19 cellular contexts compared by ENCODE assay signal in genomic region chr2:98300475-98300874, GRCh38. TPM values are rescaled to one million over a fixed set of nuclear protein-coding genes. Genes with fewer than 3 reads are reported as not detected.
A peak's percentile ranks its signal among the peaks of the same experiment; 100 is the strongest.
DNase-seq lines count a peak whose midpoint lies in the region; ATAC-seq, FAIRE-seq and TF ChIP-seq lines count a peak whose summit lies in the region.
"Had no signal": no experiment of that assay in that cellular context is flagged by ENCODE, and none has a peak within 500 bp of the region (broad histone marks: within the 10 kb centered on the region; RNA-seq: fewer than 3 reads in every experiment).

No MANE protein-coding gene starts in this region.

- no peaks in the 10 kb centered on the region for H3K9me3 Mint-ChIP-seq in H9
- no peaks in the 10 kb centered on the region for H3K9me3 Mint-ChIP-seq in nephron progenitor cell
- H3K9me3 Mint-ChIP-seq in activated CD8-positive, alpha-beta T cell treated with anti-CD3 and anti-CD28 coated beads for 36 hours: no peaks in the 10 kb centered on the region
- H3K9me3 Mint-ChIP-seq: CD4-positive, alpha-beta T cell had no signal

- H3T11ph ChIP-seq in H9 (ENCODE audit: low read length): no peak overlapping the region

- in situ Hi-C loops in K562 (cut with MboI): no loop called here

- no peaks in the 10 kb centered on the region for H3K9me3 ChIP-seq in H9 (ENCODE audit: control insufficient read depth, low read depth, low read length)
- no peaks in the 10 kb centered on the region for H3K9me3 ChIP-seq in K562 (replicated peaks; ENCODE audit: control insufficient read depth, insufficient read depth, low read depth, low read length)
- H3K9me3 ChIP-seq in aorta (ENCODE audit: control insufficient read depth, low read length): no peaks in the 10 kb centered on the region
- H3K9me3 ChIP-seq: BLaER1 treated with 17β-estradiol and CSF1 and Interleukin-3, amounts not matched to agents 10 nM and 100 nM had no signal

- peak overlapping the region; percentile 31; the same call in 1 of the 2 replicates for H3K14ac ChIP-seq in H9 (ENCODE audit: insufficient read depth, low read length)

- H3K4me2 ChIP-seq in H9 (ENCODE audit: insufficient read depth, insufficient read length, low read length): no peak overlapping the region
- no peak overlapping the region for H3K4me2 ChIP-seq in K562 (ENCODE audit: insufficient read depth, low read length)
- H3K4me2 ChIP-seq: BLaER1 treated with 17β-estradiol and CSF1 and Interleukin-3, amounts not matched to agents 10 nM and 100 nM had no signal

- no peak for FAIRE-seq in K562 (lab: Jason Lieb, UNC)
- FAIRE-seq: GM18507 had no signal

- H4K91ac ChIP-seq in H9 (ENCODE audit: insufficient read length, low read depth, low read length): no peak overlapping the region

- H2BK5ac ChIP-seq in H9 (ENCODE audit: insufficient read length, low read length): no peak overlapping the region

- H3K4ac ChIP-seq in H9 (ENCODE audit: low read depth, low read length): no peak overlapping the region

- ATAC-seq in K562 (peak; percentile 43; the same call in 1 of the 3 replicates), aorta (ENCODE audit: low FRiP score) (peak; percentile 16), HG02798 (IDR thresholded peaks at IDR 0.05; ENCODE audit: poor library complexity, unreplicated experiment) (no peak)
- ATAC-seq in activated CD8-positive, alpha-beta T cell treated with anti-CD3 and anti-CD28 coated beads for 36 hours: no peak

- H3K27me3 ChIP-seq in H9 (ENCODE audit: insufficient read depth, low read length): no peaks in the 10 kb centered on the region
- H3K27me3 ChIP-seq in K562 (ENCODE audit: control insufficient read depth in 2 of 2, insufficient read depth in 2 of 2, low read length in 2 of 2): peaks cover 9 to 33% of the 10 kb centered on the region in 2 experiments; a peak in 4 of 5 replicates
- H3K27me3 ChIP-seq in aorta (ENCODE audit: control insufficient read depth in 1 of 2, insufficient read depth in 2 of 2, low read length in 1 of 2): no peaks in the 10 kb centered on the region
- H3K27me3 ChIP-seq: BLaER1 treated with 17β-estradiol and CSF1 and Interleukin-3, amounts not matched to agents 10 nM and 100 nM had no signal

- H3K36me3 ChIP-seq in K562 (ENCODE audit: control insufficient read depth, insufficient read depth, low read length) (no peaks in the 10 kb centered on the region), aorta (ENCODE audit: control insufficient read depth in 1 of 2, insufficient read depth in 2 of 2, low read length in 1 of 2) (no peaks in the 10 kb centered on the region)
- H3K36me3 ChIP-seq: BLaER1 treated with 17β-estradiol and CSF1 and Interleukin-3, amounts not matched to agents 10 nM and 100 nM had no signal

- no peak overlapping the region for H3K56ac ChIP-seq in H9 (ENCODE audit: insufficient read length, low read depth, low read length)

- H3K27ac ChIP-seq in H9 (ENCODE audit: insufficient read length, low read depth, low read length): no peak overlapping the region
- no peak overlapping the region for H3K27ac ChIP-seq in K562 (ENCODE audit: extremely low read depth, low read depth, low read length)
- H3K27ac ChIP-seq in aorta (ENCODE audit: low read depth in 1 of 2, low read length in 2 of 2): no peak overlapping the region
- H3K27ac ChIP-seq: BLaER1 treated with 17β-estradiol and CSF1 and Interleukin-3, amounts not matched to agents 10 nM and 100 nM; GM23248 had no signal

- H4K5ac ChIP-seq in H9 (ENCODE audit: insufficient read length, low read depth, low read length): no peak overlapping the region

- H3K4me1 Mint-ChIP-seq in H9 (peaks cover 15 to 19% of the 10 kb centered on the region in 2 experiments), nephron progenitor cell (peaks cover 32% of the 10 kb centered on the region)
- no peaks in the 10 kb centered on the region for H3K4me1 Mint-ChIP-seq in activated CD8-positive, alpha-beta T cell treated with anti-CD3 and anti-CD28 coated beads for 36 hours (ENCODE audit: low read depth)

- H4K20me1 ChIP-seq in H9 (ENCODE audit: control insufficient read depth, insufficient read depth, insufficient read length): no peaks in the 10 kb centered on the region
- H4K20me1 ChIP-seq in K562 (replicated peaks; ENCODE audit: control insufficient read depth, insufficient read depth, low read length): no peaks in the 10 kb centered on the region
- H4K20me1 ChIP-seq: BLaER1 treated with 17β-estradiol and CSF1 and Interleukin-3, amounts not matched to agents 10 nM and 100 nM had no signal

- intact Hi-C loops in K562 (cut with micrococcal nuclease) (no loop called here), aorta (cut with DNase I) (no loop called here)
- intact Hi-C loops in activated CD8-positive, alpha-beta T cell treated with anti-CD3 and anti-CD28 coated beads for 36 hours (cut with micrococcal nuclease): no loop called here

- no peak overlapping the region for H2BK20ac ChIP-seq in H9 (ENCODE audit: low read depth, low read length, poor library complexity, severe bottlenecking)

- H3K18ac ChIP-seq in H9 (ENCODE audit: insufficient read length, low read depth, low read length): no peak overlapping the region

- no peak for TF ChIP-seq RAD21 in K562 (CRISPR knock-in tag; conservative IDR thresholded peaks at IDR 0.05 in 1 of 2, IDR thresholded peaks at IDR 0.05 in 1 of 2)

- H3K27me3 Mint-ChIP-seq in H9 (ENCODE audit: low read depth) (peaks cover 14% of the 10 kb centered on the region), nephron progenitor cell (ENCODE audit: low read depth, poor library complexity) (peaks cover 21% of the 10 kb centered on the region)
- H3K27me3 Mint-ChIP-seq in activated CD8-positive, alpha-beta T cell treated with anti-CD3 and anti-CD28 coated beads for 36 hours: peaks cover 14% of the 10 kb centered on the region

- no peaks in the 10 kb centered on the region for H3K9me1 ChIP-seq in K562 (ENCODE audit: control insufficient read depth, insufficient read depth, low read length)

- H2AFZ ChIP-seq in H9 (ENCODE audit: low read length): no peak overlapping the region
- H2AFZ ChIP-seq in K562 (ENCODE audit: low read depth, low read length): no peak overlapping the region
- H2AFZ ChIP-seq: GM23248 had no signal

- H3K9ac ChIP-seq in H9 (ENCODE audit: extremely low read depth, insufficient read length, low read length): no peak overlapping the region
- no peak overlapping the region for H3K9ac ChIP-seq in K562 (ENCODE audit: insufficient read depth in 1 of 2, low read depth in 2 of 2, low read length in 2 of 2)
- H3K9ac ChIP-seq: BLaER1 treated with 17β-estradiol and CSF1 and Interleukin-3, amounts not matched to agents 10 nM and 100 nM; GM23248 had no signal

- CTCF ChIA-PET in K562 (lab: Yijun Ruan, JAX; ENCODE audit: low intra/inter-chr PET ratio): no interaction called here
- CTCF ChIA-PET in activated CD8-positive, alpha-beta T cell treated with anti-CD3 and anti-CD28 coated beads for 36 hours (lab: Charles Lee): no interaction called here

- H3K36me3 Mint-ChIP-seq in H9 (ENCODE audit: insufficient read depth in 1 of 3, low read depth in 3 of 3) (peaks cover 0 to 3% (median 0%) of the 10 kb centered on the region in 3 experiments; a peak in 2 of 7 replicates), nephron progenitor cell (ENCODE audit: low read depth) (no peaks in the 10 kb centered on the region)
- no peaks in the 10 kb centered on the region for H3K36me3 Mint-ChIP-seq in activated CD8-positive, alpha-beta T cell treated with anti-CD3 and anti-CD28 coated beads for 36 hours (ENCODE audit: low read depth)

- no peak overlapping the region for H2BK12ac ChIP-seq in H9 (ENCODE audit: insufficient read length, low read depth, low read length)

- no peak overlapping the region for H2AK5ac ChIP-seq in H9 (ENCODE audit: insufficient read length, low read length)

- POLR2A ChIA-PET in K562 (lab: Yijun Ruan, JAX): interaction anchor here (0.6 kb wide), 1 partner anchor 113 kb away, joined by 3 read pairs; no protein-coding TSS in a partner anchor
- POLR2A ChIA-PET in activated CD8-positive, alpha-beta T cell treated with anti-CD3 and anti-CD28 coated beads for 36 hours (lab: Charles Lee): no interaction called here

- H3K79me2 ChIP-seq in H9 (ENCODE audit: insufficient read depth, low read length) (no peaks in the 10 kb centered on the region), K562 (ENCODE audit: control insufficient read depth, insufficient read depth, low read length) (no peaks in the 10 kb centered on the region)

- no peak for TF ChIP-seq POLR2A in K562 (conservative IDR thresholded peaks at IDR 0.05)

- no peaks in the 10 kb centered on the region for H3K4me1 ChIP-seq in H9 (ENCODE audit: insufficient read depth, low read length)
- H3K4me1 ChIP-seq in K562 (replicated peaks in 1 of 2; ENCODE audit: control insufficient read depth in 2 of 2, insufficient read depth in 2 of 2, low read length in 2 of 2): no peaks in the 10 kb centered on the region
- H3K4me1 ChIP-seq in aorta (ENCODE audit: control insufficient read depth in 1 of 2, insufficient read depth in 2 of 2, low read length in 2 of 2): no peaks in the 10 kb centered on the region

- H4K8ac ChIP-seq in H9 (replicated peaks; ENCODE audit: insufficient read length, low read depth, low read length): no peak overlapping the region

- H3K27ac Mint-ChIP-seq in H9 (no peak overlapping the region), nephron progenitor cell (peak overlapping the region; percentile 83)
- no peak overlapping the region for H3K27ac Mint-ChIP-seq in activated CD8-positive, alpha-beta T cell treated with anti-CD3 and anti-CD28 coated beads for 36 hours
- H3K27ac Mint-ChIP-seq: CD4-positive, alpha-beta T cell had no signal

- TF ChIP-seq CTCF in H9 (conservative IDR thresholded peaks at IDR 0.05): no peak
- TF ChIP-seq CTCF in K562 (IDR thresholded peaks at IDR 0.05 in 2 of 3, conservative IDR thresholded peaks at IDR 0.05 in 1 of 3; ENCODE audit: insufficient read depth in 2 of 3, low read depth in 1 of 3, low read length in 3 of 3): peak in 1 of 3 experiments; percentile 29; a peak in 1 of 6 replicates
- no peak for TF ChIP-seq CTCF in nephron progenitor cell (IDR thresholded peaks at IDR 0.05)
- no peak for TF ChIP-seq CTCF in activated CD8-positive, alpha-beta T cell treated with anti-CD3 and anti-CD28 coated beads for 36 hours (IDR thresholded peaks at IDR 0.05)

- no peak overlapping the region for H2BK15ac ChIP-seq in H9 (ENCODE audit: low read depth, low read length)

- DNase-seq in H9 (no peak), K562 (ENCODE audit: extremely low read depth in 1 of 4, low spot score in 3 of 4) (no peak), nephron progenitor cell (no peak), aorta (no peak), NCI-H2227 treated with DMSO at 0.1 percent for 48 hours (lab: John Stamatoyannopoulos, UW) (no peak)
- DNase-seq in activated CD8-positive, alpha-beta T cell treated with anti-CD3 and anti-CD28 coated beads for 36 hours: no peak
- DNase-seq: ACHN; Calu3; CD4-positive, alpha-beta T cell; DMS 273 treated with DMSO at 0.1 percent for 48 hours; GM23248; HCEC 1CT; IMR-90; KG1 had no signal

- BruUV-seq in K562 (replicated peaks; lab: Mats Ljungman, UMichigan): no TSS peak

- H3K23me2 ChIP-seq in H9 (ENCODE audit: insufficient read length, low read depth, low read length, poor library complexity, severe bottlenecking): no peaks in the 10 kb centered on the region

- no peak overlapping the region for H3K4me3 ChIP-seq in K562
- H3K4me3 ChIP-seq in aorta (ENCODE audit: low read length in 2 of 2): no peak overlapping the region
- H3K4me3 ChIP-seq: BLaER1 treated with 17β-estradiol and CSF1 and Interleukin-3, amounts not matched to agents 10 nM and 100 nM; GM23248 had no signal

- no peak overlapping the region for H2BK120ac ChIP-seq in H9 (ENCODE audit: low read depth, low read length, poor library complexity, severe bottlenecking)

- no peak overlapping the region for H3K23ac ChIP-seq in H9 (ENCODE audit: insufficient read length, low read depth, low read length)

- H3K4me3 Mint-ChIP-seq in H9 (no peak overlapping the region), nephron progenitor cell (no peak overlapping the region)
- no peak overlapping the region for H3K4me3 Mint-ChIP-seq in activated CD8-positive, alpha-beta T cell treated with anti-CD3 and anti-CD28 coated beads for 36 hours
- H3K4me3 Mint-ChIP-seq: CD4-positive, alpha-beta T cell had no signal

- no peak for TF ChIP-seq EP300 in K562 (IDR thresholded peaks at IDR 0.05; ENCODE audit: low read length)

- H3K79me1 ChIP-seq in H9 (ENCODE audit: insufficient read depth, low read depth, low read length, poor library complexity, severe bottlenecking): no peaks in the 10 kb centered on the region

- WGBS in H9 (ENCODE audit: extremely low coverage, insufficient read length, low lambda C conversion rate): no CpG with 5 or more reads among the region's 9 CpGs
- WGBS in K562 (ENCODE audit: insufficient coverage, low coverage, missing lambda C conversion rate): 0% methylated on average over 8 of the region's 9 CpGs
- 89 to 90% methylated on average over 9 of the region's 9 CpGs for whole genome bisulfite sequencing in aorta, 2 donors

RNA-seq across cellular contexts. Expression of gene CNGA3, which starts 45.8 kb away (rescaled TPM):
- not detected in 2 replicates for total RNA-seq in H9 (2021)
- not detected in 2 replicates for total RNA-seq in K562 (2011; cell fraction: chromatin; rRNA removed; ENCODE audit: low replicate concordance)
- not detected in 2 replicates for total RNA-seq in K562 (2011; cell fraction: nucleolus; rRNA removed)
- total RNA-seq in K562 (2011; cell fraction: nucleoplasm; rRNA removed): not detected in 2 replicates
- not detected in 2 replicates for total RNA-seq in K562 (2014; rRNA removed)
- total RNA-seq in K562 (2014; rRNA removed; fragmentation: Illumina TruSeq; extraction: Trizol): not detected in 2 replicates
- not detected in 2 replicates for total RNA-seq in K562 (2015; rRNA removed; fragmentation: Illumina TruSeq; extraction: Trizol)
- not detected in 2 replicates for total RNA-seq in K562 (2021)
- polyA plus RNA-seq in K562 (2011; rRNA removed): not detected in 2 replicates
- not detected in 2 replicates for polyA plus RNA-seq in K562 (2011; cell fraction: cytosol; rRNA removed)
- polyA plus RNA-seq in K562 (2011; cell fraction: nucleus; rRNA removed): not detected in 2 replicates
- 0.03 TPM in 1 of 2 replicates, not detected in the other for polyA plus RNA-seq in K562 (2012)
- polyA plus RNA-seq in K562 (2014; fragmentation: Illumina TruSeq; extraction: Trizol): not detected in 2 replicates
- not detected for polyA plus RNA-seq in K562 (2014; fragmentation: Nextera tagmentation; extraction: Ambion mirVana)
- polyA plus RNA-seq in K562 (2014; rRNA removed): not detected in 2 replicates
- polyA minus RNA-seq in K562 (2011; rRNA and poly(A)+ RNA removed): not detected in 2 replicates
- polyA minus RNA-seq in K562 (2011; cell fraction: cytosol; rRNA and poly(A)+ RNA removed): not detected in 2 replicates
- polyA minus RNA-seq in K562 (2011; cell fraction: nucleus; rRNA and poly(A)+ RNA removed): not detected in 2 replicates
- total RNA-seq in aorta: not detected
- not detected for polyA plus RNA-seq in aorta
- total RNA-seq in activated CD8-positive, alpha-beta T cell treated with anti-CD3 and anti-CD28 coated beads for 36 hours: not detected
- total RNA-seq: A172; Calu3; CD4-positive, alpha-beta T cell; Daoy had no signal
- polyA plus RNA-seq: IMR-90 had no signal

Comparison
In these comparisons a context has a peak if more than half of its experiments do, and no peak if none do; other contexts are left out.
1. ATAC-seq: peak in K562 (single experiment) and aorta (single experiment); none in HG02798 (single experiment) and activated CD8-positive, alpha-beta T cell treated with anti-CD3 and anti-CD28 coated beads for 36 hours (single experiment).